Comparison of ENCODE assay signal across 19 cellular contexts in the genomic region with DNA sequence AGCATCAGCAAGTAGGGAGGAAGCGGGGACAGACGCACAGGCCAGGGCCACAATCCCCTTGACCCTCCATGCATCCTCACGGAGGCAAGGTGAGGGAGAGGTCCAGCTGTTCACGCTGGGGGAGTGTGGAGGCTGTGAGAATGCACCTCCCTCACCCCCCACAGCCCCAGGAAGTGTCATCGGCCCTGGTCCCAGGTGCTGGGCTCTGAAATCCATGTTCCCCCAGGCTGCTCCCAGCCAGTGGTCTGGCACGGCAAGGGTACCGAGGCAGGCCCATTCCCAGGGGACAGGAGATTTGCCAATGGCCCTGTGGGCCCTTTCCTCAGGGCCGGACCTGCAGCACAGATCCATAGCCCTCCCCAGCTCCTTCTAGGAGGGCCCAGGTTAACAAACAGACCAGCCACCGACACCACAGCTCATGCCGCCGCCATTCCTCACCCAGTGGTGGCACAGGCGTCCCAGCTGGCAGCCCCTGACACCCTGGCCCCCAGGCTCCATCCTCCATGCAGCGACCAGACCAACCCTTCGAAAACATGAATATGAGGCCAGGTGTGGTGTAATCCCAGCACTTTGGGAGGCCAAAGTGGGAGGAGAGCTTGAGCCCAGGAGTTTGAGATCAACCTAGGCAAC. TPM values are rescaled to one million over a fixed set of nuclear protein-coding genes. Genes with fewer than 3 reads are reported as not detected.
DNase-seq lines count a peak whose midpoint lies in the region; ATAC-seq and TF ChIP-seq lines count a peak whose summit lies in the region.
"Had no signal": no experiment of that assay in that cellular context is flagged by ENCODE, and none has a peak within 500 bp of the region (broad histone marks: within the 10 kb centered on the region; RNA-seq: fewer than 3 reads in every experiment).

No MANE protein-coding gene starts in this region.

- H3K27ac ChIP-seq in RWPE2 (ENCODE audit: poor library complexity, severe bottlenecking) (no peak overlapping the region), left lung (no peak overlapping the region), spleen (no peak overlapping the region)
- H3K27ac ChIP-seq: 22Rv1 had no signal

- 76 to 94% (median 86%) methylated on average over 8 to 14 of the region's 14 CpGs for WGBS in spleen, 5 donors

- H3K4me3 ChIP-seq in RWPE2 (ENCODE audit: severe bottlenecking) (no peak overlapping the region), left lung (no peak overlapping the region), spleen (no peak overlapping the region)

- no peak for ATAC-seq in RWPE2 (ENCODE audit: low read depth)
- no peak for ATAC-seq in left lung
- no peak for ATAC-seq in GM21528 (IDR thresholded peaks at IDR 0.05; ENCODE audit: low FRiP score, unreplicated experiment)
- ATAC-seq: CD8-positive, alpha-beta T cell had no signal

- H3K27me3 ChIP-seq in RWPE2 (ENCODE audit: insufficient read depth, poor library complexity, severe bottlenecking) (no peaks in the 10 kb centered on the region), left lung (no peaks in the 10 kb centered on the region), spleen (replicated peaks in 1 of 7) (no peaks in the 10 kb centered on the region)

- no peaks in the 10 kb centered on the region for H3K36me3 ChIP-seq in RWPE2 (ENCODE audit: low read depth)
- H3K36me3 ChIP-seq in left lung = no peaks in the 10 kb centered on the region
- H3K36me3 ChIP-seq in spleen = no peaks in the 10 kb centered on the region

- TF ChIP-seq CTCF in RWPE2 (IDR thresholded peaks at IDR 0.05; ENCODE audit: poor library complexity, severe bottlenecking) (no peak), left lung (IDR thresholded peaks at IDR 0.05) (no peak), spleen (IDR thresholded peaks at IDR 0.05 in 8 of 11, conservative IDR thresholded peaks at IDR 0.05 in 3 of 11) (no peak)

- DNase-seq in activated effector memory CD4-positive, alpha-beta T cell treated with anti-CD3 and anti-CD28 coated beads, Interleukin-2, amount 50 U/mL, for 16 hours = peak; percentile 34
- no peak for DNase-seq in activated effector memory CD4-positive, alpha-beta T cell treated with Interleukin-2 at 50 U/mL for 16 hours
- DNase-seq in RWPE2 (ENCODE audit: low spot score) (peak; percentile 66), left lung (peak; percentile 19 to 44), spleen (peak; percentile 63), NCI-H187 (lab: John Stamatoyannopoulos, UW) (no peak), NCI-H146 treated with DMSO at 0.1 percent for 48 hours (lab: John Stamatoyannopoulos, UW; ENCODE audit: unreplicated experiment) (no peak)
- DNase-seq: AML-193; Calu3; CD8-positive, alpha-beta T cell; GOT3; NCI-H1105 treated with DMSO at 0.1 percent for 48 hours; NCI-H1694; NCI-H446; NCI-H526; OCI-M1; Right ventricle myocardium superior had no signal

- TF ChIP-seq POLR2A in spleen (IDR thresholded peaks at IDR 0.05) = no peak

- H3K4me1 ChIP-seq in RWPE2 (ENCODE audit: insufficient read depth, poor library complexity, severe bottlenecking) = peaks cover 6% of the 10 kb centered on the region
- peaks cover 0 to 14% of the 10 kb centered on the region in 2 donors for H3K4me1 ChIP-seq in left lung
- peaks cover 0 to 29% (median 11%) of the 10 kb centered on the region in 6 donors for H3K4me1 ChIP-seq in spleen

- intact Hi-C loops in left lung (cut with DNase I) = no loop called here
- intact Hi-C loops in spleen (cut with DNase I; ENCODE audit: low total_unique reads) = no loop called here

- H3K9me3 ChIP-seq in RWPE2 (ENCODE audit: severe bottlenecking) = no peaks in the 10 kb centered on the region
- no peaks in the 10 kb centered on the region for H3K9me3 ChIP-seq in left lung
- H3K9me3 ChIP-seq in spleen = no peaks in the 10 kb centered on the region

RNA-seq across cellular contexts. Expression of gene EIF5, which starts 21.9 kb away (rescaled TPM):
- total RNA-seq in left lung (100 to 1,000 TPM; 164 to 239 TPM), spleen (100 to 1,000 TPM; 173 to 261 (median 228) TPM)
- 10 to 100 TPM; 31.9 to 60.0 (median 46.8) TPM for polyA plus RNA-seq in spleen

Comparison
In these comparisons a context has a peak if more than half of its experiments do, and no peak if none do; other contexts are left out.
1. DNase-seq: peak in activated effector memory CD4-positive, alpha-beta T cell treated with anti-CD3 and anti-CD28 coated beads, Interleukin-2, amount 50 U/mL, for 16 hours (single experiment), RWPE2 (single experiment), left lung (2 of 2) and spleen (single experiment); none in activated effector memory CD4-positive, alpha-beta T cell treated with Interleukin-2 at 50 U/mL for 16 hours (single experiment), NCI-H187 (0 of 2) and NCI-H146 treated with DMSO at 0.1 percent for 48 hours (single experiment).